In the genomic region with DNA sequence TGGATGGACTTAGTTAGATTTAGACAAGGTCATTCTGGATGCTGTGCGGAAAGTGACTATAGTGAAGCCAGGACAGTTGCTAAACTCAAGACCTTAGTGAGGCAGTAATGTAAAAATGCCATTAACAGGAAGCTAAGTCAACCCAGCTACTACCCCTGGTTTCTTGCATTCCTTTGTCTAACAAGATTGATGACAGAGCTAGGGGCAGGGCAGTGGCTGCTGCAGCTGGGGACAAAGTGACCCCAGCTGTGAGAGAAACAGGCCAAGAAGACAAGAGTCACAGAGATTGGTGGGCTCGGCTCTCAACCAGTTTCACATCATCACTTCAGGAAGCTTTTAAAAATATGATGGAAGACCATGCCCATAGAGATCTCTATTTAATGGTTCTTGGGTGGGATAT, we compare ENCODE assay signal across 17 cellular contexts.
DNase-seq lines count a peak whose midpoint lies in the region; FAIRE-seq and TF ChIP-seq lines count a peak whose summit lies in the region.
"Had no signal": no experiment of that assay in that cellular context is flagged by ENCODE, and none has a peak within 500 bp of the region (broad histone marks: within the 10 kb centered on the region; RNA-seq: fewer than 3 reads in every experiment).

No MANE protein-coding gene starts in this region.

- H3K36me3 ChIP-seq in bronchial epithelial cell (ENCODE audit: control insufficient read depth, insufficient read depth, low read length) = no peaks in the 10 kb centered on the region
- no peaks in the 10 kb centered on the region for H3K36me3 ChIP-seq in CD4-positive, alpha-beta memory T cell (ENCODE audit: insufficient read depth, low read length)

- POLR2A ChIA-PET in CD4-positive, alpha-beta memory T cell (lab: Charles Lee; ENCODE audit: partially characterized antibody) = no interaction called here

- FAIRE-seq in bronchial epithelial cell (lab: Jason Lieb, UNC) = peak; percentile 43
- FAIRE-seq: G401.6, GM12891 had no signal

- intact Hi-C loops in CD4-positive, alpha-beta memory T cell (cut with micrococcal nuclease) = no loop called here

- peaks cover 9 to 23% of the 10 kb centered on the region in 2 donors for H3K27me3 Mint-ChIP-seq in CD4-positive, alpha-beta memory T cell
- H3K27me3 Mint-ChIP-seq: B cell had no signal

- no peak overlapping the region for H3K27ac ChIP-seq in CD4-positive, alpha-beta memory T cell (ENCODE audit: low read depth, low read length)
- H3K27ac ChIP-seq: GM23248 had no signal

- no peak overlapping the region for H3K4me3 ChIP-seq in bronchial epithelial cell (ENCODE audit: low read depth, low read length)
- H3K4me3 ChIP-seq in CD4-positive, alpha-beta memory T cell (ENCODE audit: low read length in 2 of 2) = no peak overlapping the region
- H3K4me3 ChIP-seq: GM23248 had no signal

- DNase-seq in NCI-H748 (lab: John Stamatoyannopoulos, UW; ENCODE audit: unreplicated experiment) = peak; percentile 42
- no peak for DNase-seq in NCI-H748 treated with DMSO at 0.1 percent for 48 hours (lab: John Stamatoyannopoulos, UW)
- no peak for DNase-seq in bronchial epithelial cell (ENCODE audit: low read depth)
- DNase-seq in left kidney (ENCODE audit: low read depth, low spot score) = peak; percentile 34
- no peak for DNase-seq in NAMALWA (ENCODE audit: low spot score)
- DNase-seq in superior temporal gyrus (ENCODE audit: extremely low spot score) = no peak
- no peak for DNase-seq in CD4-positive, alpha-beta memory T cell
- DNase-seq in SIG-M5 (lab: John Stamatoyannopoulos, UW) = no peak
- DNase-seq: ACHN; C1 segment of cervical spinal cord; CD4-positive, alpha-beta T cell; DMS79; GM23248; H9 had no signal

- no peaks in the 10 kb centered on the region for H3K9me3 ChIP-seq in CD4-positive, alpha-beta memory T cell (ENCODE audit: control insufficient read depth in 1 of 2, low read length in 2 of 2)

- H3K9me3 Mint-ChIP-seq in CD4-positive, alpha-beta memory T cell = peaks cover 0 to 6% (median under 1%) of the 10 kb centered on the region in 8 donors
- H3K9me3 Mint-ChIP-seq: H9 had no signal

- no peaks in the 10 kb centered on the region for H3K27me3 ChIP-seq in bronchial epithelial cell (ENCODE audit: control insufficient read depth, insufficient read depth, low read length)
- H3K27me3 ChIP-seq in CD4-positive, alpha-beta memory T cell (ENCODE audit: insufficient read depth, low read length) = no peaks in the 10 kb centered on the region

- TF ChIP-seq CTCF in bronchial epithelial cell (IDR thresholded peaks at IDR 0.05; ENCODE audit: insufficient read depth, low read length, severe bottlenecking) = no peak

- no peak overlapping the region for H3K27ac Mint-ChIP-seq in CD4-positive, alpha-beta memory T cell
- H3K27ac Mint-ChIP-seq: B cell; CD4-positive, alpha-beta T cell had no signal

- CTCF ChIA-PET in CD4-positive, alpha-beta memory T cell (lab: Charles Lee; ENCODE audit: partially characterized antibody) = no interaction called here

- no peaks in the 10 kb centered on the region for H3K36me3 Mint-ChIP-seq in CD4-positive, alpha-beta memory T cell

- H3K4me1 Mint-ChIP-seq in CD4-positive, alpha-beta memory T cell = no peaks in the 10 kb centered on the region

- H3K4me1 ChIP-seq in CD4-positive, alpha-beta memory T cell (ENCODE audit: insufficient read depth, low read length) = no peaks in the 10 kb centered on the region

- no peak overlapping the region for H3K4me3 Mint-ChIP-seq in CD4-positive, alpha-beta memory T cell
- H3K4me3 Mint-ChIP-seq: B cell; CD4-positive, alpha-beta T cell; H9 had no signal

Comparison
In these comparisons a context has a peak if more than half of its experiments do, and no peak if none do; other contexts are left out.
1. DNase-seq: peak in NCI-H748 (single experiment) and left kidney (single experiment); none in NCI-H748 treated with DMSO at 0.1 percent for 48 hours (single experiment), bronchial epithelial cell (single experiment), NAMALWA (single experiment), superior temporal gyrus (single experiment), CD4-positive, alpha-beta memory T cell (0 of 5) and SIG-M5 (single experiment).